10 cellular contexts compared by ENCODE assay signal in the genomic region with DNA sequence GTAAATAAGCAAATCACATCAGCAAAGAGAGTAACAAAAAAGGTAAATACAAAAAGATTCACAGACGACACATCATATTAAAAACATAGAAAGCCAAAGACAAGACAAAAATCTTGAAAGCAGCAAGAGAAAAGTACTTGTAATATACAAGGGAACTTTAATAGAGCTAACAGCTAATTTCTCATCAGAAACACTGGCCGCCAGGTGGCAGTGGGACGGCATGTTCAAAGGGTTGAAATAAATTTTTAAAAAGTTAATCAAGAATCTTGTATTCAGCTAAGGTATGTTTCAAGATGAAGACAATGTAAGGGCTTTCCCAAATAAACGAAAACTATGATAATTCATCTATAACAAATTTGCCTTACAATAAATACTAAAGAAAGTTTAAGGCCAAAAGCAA.
DNase-seq lines count a peak whose midpoint lies in the region; ATAC-seq and TF ChIP-seq lines count a peak whose summit lies in the region.
"Had no signal": no experiment of that assay in that cellular context is flagged by ENCODE, and none has a peak within 500 bp of the region (broad histone marks: within the 10 kb centered on the region; RNA-seq: fewer than 3 reads in every experiment).

No MANE protein-coding gene starts in this region.

- H3K27me3 ChIP-seq in DOHH2 (ENCODE audit: control insufficient read depth, low read length): no peaks in the 10 kb centered on the region

- no peak for TF ChIP-seq POLR2A in erythroblast (IDR thresholded peaks at IDR 0.05; ENCODE audit: low read length)

- ATAC-seq in HG02678 (IDR thresholded peaks at IDR 0.05; ENCODE audit: unreplicated experiment): no peak
- ATAC-seq in HG03521 (IDR thresholded peaks at IDR 0.05; ENCODE audit: unreplicated experiment): no peak

- TF ChIP-seq CTCF in 22Rv1 (IDR thresholded peaks at IDR 0.05) (peak; percentile 80), DOHH2 (IDR thresholded peaks at IDR 0.05; ENCODE audit: low read depth, low read length, poor library complexity, severe bottlenecking) (peak; percentile 66)

- no peaks in the 10 kb centered on the region for H3K79me2 ChIP-seq in DOHH2 (ENCODE audit: control insufficient read depth, low read length)

- no peaks in the 10 kb centered on the region for H3K9me2 ChIP-seq in DOHH2 (replicated peaks; ENCODE audit: control insufficient read depth, low read length)

- no peak overlapping the region for H3K4me3 ChIP-seq in DOHH2 (ENCODE audit: low read length)

- DNase-seq in NCI-H526 treated with DMSO at 0.1 percent for 48 hours (lab: John Stamatoyannopoulos, UW): peak; percentile 9
- peak; percentile 1 to 32 for DNase-seq in erythroblast (lab: John Stamatoyannopoulos, UW)
- no peak for DNase-seq in NCI-H2227 (lab: John Stamatoyannopoulos, UW; ENCODE audit: unreplicated experiment)
- DNase-seq in NCI-H2227 treated with DMSO at 0.1 percent for 48 hours (lab: John Stamatoyannopoulos, UW): no peak
- DNase-seq: cortex of kidney, GF-D8 had no signal

- H3K9me3 ChIP-seq in DOHH2 (ENCODE audit: control insufficient read depth, insufficient read depth, low read length): no peaks in the 10 kb centered on the region

- no peaks in the 10 kb centered on the region for H3K4me1 ChIP-seq in DOHH2 (ENCODE audit: control insufficient read depth, low read length)

- no peaks in the 10 kb centered on the region for H3K36me3 ChIP-seq in DOHH2 (ENCODE audit: control insufficient read depth, low read length)

- no peak overlapping the region for H3K4me2 ChIP-seq in DOHH2 (ENCODE audit: low read length)

- no peaks in the 10 kb centered on the region for H3F3A ChIP-seq in DOHH2 (ENCODE audit: control insufficient read depth, insufficient read depth)

- no peak overlapping the region for H3K27ac ChIP-seq in 22Rv1
- no peak overlapping the region for H3K27ac ChIP-seq in DOHH2 (ENCODE audit: low read depth, low read length)

- H4K20me1 ChIP-seq in DOHH2 (ENCODE audit: control insufficient read depth, insufficient read depth, low read depth, low read length): no peaks in the 10 kb centered on the region

Comparison
In these comparisons a context has a peak if more than half of its experiments do, and no peak if none do; other contexts are left out.
1. DNase-seq: peak in NCI-H526 treated with DMSO at 0.1 percent for 48 hours (single experiment) and erythroblast (2 of 2); none in NCI-H2227 (single experiment) and NCI-H2227 treated with DMSO at 0.1 percent for 48 hours (single experiment).